In the genomic region with DNA sequence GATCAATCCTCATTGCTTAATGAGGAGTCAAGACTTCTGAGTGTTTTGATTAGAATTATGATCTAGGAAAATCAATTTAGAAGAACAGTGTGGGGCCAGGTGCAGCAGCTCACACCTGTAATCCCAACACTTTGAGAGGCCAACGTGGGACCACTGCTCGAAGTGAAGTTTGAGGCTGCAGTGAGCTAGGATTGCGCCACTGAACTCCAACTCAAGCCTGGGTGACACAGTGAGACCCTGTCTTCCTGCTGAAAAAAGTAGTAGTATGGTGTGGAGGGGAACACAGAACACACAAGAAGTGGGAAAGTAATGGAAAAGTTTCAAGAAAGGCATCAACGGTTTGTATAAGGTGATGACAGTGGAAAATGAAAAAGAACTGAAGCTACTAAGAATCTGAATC, we compare ENCODE assay signal across 1 cellular context.
A peak's percentile ranks its signal among the peaks of the same experiment; 100 is the strongest.
TF ChIP-seq lines count a peak whose summit lies in the region.

No MANE protein-coding gene starts in this region.

TF ChIP-seq in HepG2, 621 proteins besides CTCF, POLR2A, EP300 and RAD21 (continued from another document):
- TF ChIP-seq, protein P1, sequence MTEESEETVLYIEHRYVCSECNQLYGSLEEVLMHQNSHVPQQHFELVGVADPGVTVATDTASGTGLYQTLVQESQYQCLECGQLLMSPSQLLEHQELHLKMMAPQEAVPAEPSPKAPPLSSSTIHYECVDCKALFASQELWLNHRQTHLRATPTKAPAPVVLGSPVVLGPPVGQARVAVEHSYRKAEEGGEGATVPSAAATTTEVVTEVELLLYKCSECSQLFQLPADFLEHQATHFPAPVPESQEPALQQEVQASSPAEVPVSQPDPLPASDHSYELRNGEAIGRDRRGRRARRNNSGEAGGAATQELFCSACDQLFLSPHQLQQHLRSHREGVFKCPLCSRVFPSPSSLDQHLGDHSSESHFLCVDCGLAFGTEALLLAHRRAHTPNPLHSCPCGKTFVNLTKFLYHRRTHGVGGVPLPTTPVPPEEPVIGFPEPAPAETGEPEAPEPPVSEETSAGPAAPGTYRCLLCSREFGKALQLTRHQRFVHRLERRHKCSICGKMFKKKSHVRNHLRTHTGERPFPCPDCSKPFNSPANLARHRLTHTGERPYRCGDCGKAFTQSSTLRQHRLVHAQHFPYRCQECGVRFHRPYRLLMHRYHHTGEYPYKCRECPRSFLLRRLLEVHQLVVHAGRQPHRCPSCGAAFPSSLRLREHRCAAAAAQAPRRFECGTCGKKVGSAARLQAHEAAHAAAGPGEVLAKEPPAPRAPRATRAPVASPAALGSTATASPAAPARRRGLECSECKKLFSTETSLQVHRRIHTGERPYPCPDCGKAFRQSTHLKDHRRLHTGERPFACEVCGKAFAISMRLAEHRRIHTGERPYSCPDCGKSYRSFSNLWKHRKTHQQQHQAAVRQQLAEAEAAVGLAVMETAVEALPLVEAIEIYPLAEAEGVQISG (CRISPR knock-in tag; IDR thresholded peaks at IDR 0.05): no peak
- TF ChIP-seq, protein P2, sequence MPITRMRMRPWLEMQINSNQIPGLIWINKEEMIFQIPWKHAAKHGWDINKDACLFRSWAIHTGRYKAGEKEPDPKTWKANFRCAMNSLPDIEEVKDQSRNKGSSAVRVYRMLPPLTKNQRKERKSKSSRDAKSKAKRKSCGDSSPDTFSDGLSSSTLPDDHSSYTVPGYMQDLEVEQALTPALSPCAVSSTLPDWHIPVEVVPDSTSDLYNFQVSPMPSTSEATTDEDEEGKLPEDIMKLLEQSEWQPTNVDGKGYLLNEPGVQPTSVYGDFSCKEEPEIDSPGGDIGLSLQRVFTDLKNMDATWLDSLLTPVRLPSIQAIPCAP (CRISPR knock-in tag; IDR thresholded peaks at IDR 0.05; ENCODE audit: low read depth): no peak
- TF ChIP-seq ETV6 (CRISPR knock-in tag; conservative IDR thresholded peaks at IDR 0.05) (no peak), SATB2 (CRISPR knock-in tag; IDR thresholded peaks at IDR 0.05) (no peak), FOSL1 (CRISPR knock-in tag; IDR thresholded peaks at IDR 0.05; ENCODE audit: borderline replicate concordance) (no peak), JUNB (CRISPR knock-in tag; IDR thresholded peaks at IDR 0.05; ENCODE audit: borderline replicate concordance) (no peak), KLF16 (CRISPR knock-in tag; IDR thresholded peaks at IDR 0.05) (no peak), ZNF644 (CRISPR knock-in tag; IDR thresholded peaks at IDR 0.05; ENCODE audit: low read depth) (peak; percentile 19; the same call in 1 of the 2 replicates), RBM22 (optimal IDR thresholded peaks at IDR 0.05; ENCODE audit: low read length) (peak; percentile 44), CEBPB (IDR thresholded peaks at IDR 0.05; ENCODE audit: borderline replicate concordance, low read depth, low read length) (peak; percentile 60; the same call in 1 of the 2 replicates)
TF ChIP-seq in HepG2: peak in this region for 5.
